In genomic region chr19:16051254-16052025, GRCh38 we compare ENCODE assay signal across 1 cellular context.
A peak's percentile ranks its signal among the peaks of the same experiment; 100 is the strongest.
TF ChIP-seq lines count a peak whose summit lies in the region.

No MANE protein-coding gene starts in this region.

TF ChIP-seq in HepG2, 621 proteins besides CTCF, POLR2A, EP300 and RAD21 (continued from another document):
- no peak for TF ChIP-seq ZNF770 (CRISPR knock-in tag; IDR thresholded peaks at IDR 0.05)
- TF ChIP-seq DNMT3B (CRISPR knock-in tag; conservative IDR thresholded peaks at IDR 0.05), result no peak
- TF ChIP-seq SUZ12 (IDR thresholded peaks at IDR 0.05; ENCODE audit: low read depth, low read length), result no peak
- TF ChIP-seq NFYC (CRISPR knock-in tag; IDR thresholded peaks at IDR 0.05), result peak; percentile 66
- TF ChIP-seq HOXA5 (CRISPR knock-in tag; IDR thresholded peaks at IDR 0.05), result no peak
- no peak for TF ChIP-seq FIP1L1 (IDR thresholded peaks at IDR 0.05; ENCODE audit: borderline replicate concordance, insufficient read depth, low read depth, low read length)
- TF ChIP-seq GMEB2 (CRISPR knock-in tag; IDR thresholded peaks at IDR 0.05; ENCODE audit: low read depth), result no peak
- no peak for TF ChIP-seq THAP8 (CRISPR knock-in tag; IDR thresholded peaks at IDR 0.05; ENCODE audit: borderline replicate concordance)
- no peak for TF ChIP-seq CCDC6 (CRISPR knock-in tag; IDR thresholded peaks at IDR 0.05)
- no peak for TF ChIP-seq ZNF556 (CRISPR knock-in tag; IDR thresholded peaks at IDR 0.05; ENCODE audit: borderline replicate concordance)
- TF ChIP-seq HNRNPH1 (optimal IDR thresholded peaks at IDR 0.05; ENCODE audit: low read depth, low read length), result no peak
- TF ChIP-seq CERS6 (CRISPR knock-in tag; IDR thresholded peaks at IDR 0.05), result no peak
- TF ChIP-seq ELF3 (CRISPR knock-in tag; IDR thresholded peaks at IDR 0.05), result no peak
- peak; percentile 93 for TF ChIP-seq MIER2 (CRISPR knock-in tag; IDR thresholded peaks at IDR 0.05)
- no peak for TF ChIP-seq BRD4 (CRISPR knock-in tag; IDR thresholded peaks at IDR 0.05)
- TF ChIP-seq ZNF850 (CRISPR knock-in tag; conservative IDR thresholded peaks at IDR 0.05), result no peak
- no peak for TF ChIP-seq ZFP62 (CRISPR knock-in tag; IDR thresholded peaks at IDR 0.05)
- no peak for TF ChIP-seq GABPB1 (CRISPR knock-in tag; IDR thresholded peaks at IDR 0.05)
- TF ChIP-seq IRF9 (CRISPR knock-in tag; IDR thresholded peaks at IDR 0.05; ENCODE audit: borderline replicate concordance), result no peak
- TF ChIP-seq ZFP37 (CRISPR knock-in tag; IDR thresholded peaks at IDR 0.05; ENCODE audit: borderline replicate concordance), result no peak
- TF ChIP-seq RXRA (CRISPR knock-in tag; IDR thresholded peaks at IDR 0.05), result no peak
- no peak for TF ChIP-seq ZNF619 (CRISPR knock-in tag; IDR thresholded peaks at IDR 0.05)
- TF ChIP-seq SMYD3 (CRISPR knock-in tag; IDR thresholded peaks at IDR 0.05), result no peak
- no peak for TF ChIP-seq BCL6 (CRISPR knock-in tag; IDR thresholded peaks at IDR 0.05)
- no peak for TF ChIP-seq PHF5A (CRISPR knock-in tag; IDR thresholded peaks at IDR 0.05; ENCODE audit: low read depth, unreplicated experiment)
- TF ChIP-seq SMARCE1 (IDR thresholded peaks at IDR 0.05; ENCODE audit: borderline replicate concordance), result no peak
- TF ChIP-seq ZBTB7A (CRISPR knock-in tag; IDR thresholded peaks at IDR 0.05), result no peak
- no peak for TF ChIP-seq ZNF703 (CRISPR knock-in tag; IDR thresholded peaks at IDR 0.05; ENCODE audit: borderline replicate concordance)
- no peak for TF ChIP-seq ZBTB2 (CRISPR knock-in tag; IDR thresholded peaks at IDR 0.05; ENCODE audit: low read depth)
- peak; percentile 69 for TF ChIP-seq NFYB (CRISPR knock-in tag; IDR thresholded peaks at IDR 0.05)
- peak; percentile 62 to 93 for TF ChIP-seq REST (IDR thresholded peaks at IDR 0.05; ENCODE audit: borderline replicate concordance in 1 of 2, low read depth in 1 of 2, low read length in 2 of 2)
- TF ChIP-seq XRCC5 (optimal IDR thresholded peaks at IDR 0.05; ENCODE audit: low read length), result no peak
- TF ChIP-seq ZNF512 (CRISPR knock-in tag; IDR thresholded peaks at IDR 0.05), result no peak
- no peak for TF ChIP-seq HMGA1 (CRISPR knock-in tag; conservative IDR thresholded peaks at IDR 0.05)
